Comparison of ENCODE assay signal across 8 cellular contexts in genomic region chr1:44730741-44731512, GRCh38. TPM values are rescaled to one million over a fixed set of nuclear protein-coding genes. Genes with fewer than 3 reads are reported as not detected.
DNase-seq lines count a peak whose midpoint lies in the region; ATAC-seq, FAIRE-seq and TF ChIP-seq lines count a peak whose summit lies in the region.

TSS of gene RNU5D-1 (minus strand) at chr1:44731170.

- peak; percentile 99 for DNase-seq in GM12865 (ENCODE audit: low read depth)
- peak; percentile 92 for DNase-seq in NCI-H1092 (lab: John Stamatoyannopoulos, UW)
- peak; percentile 89 for DNase-seq in SK-N-SH
- DNase-seq in activated naive CD8-positive, alpha-beta T cell treated with anti-CD3 and anti-CD28 coated beads for 36 hours = peak; percentile 88
- peak; percentile 93 for DNase-seq in Right ventricle myocardium inferior (ENCODE audit: missing footprints)
- DNase-seq in pancreas = peak; percentile 88 to 97 (median 93)
- peak; percentile 94 to 96 for DNase-seq in tibial artery

- ATAC-seq in HG02623 (IDR thresholded peaks at IDR 0.05; ENCODE audit: unreplicated experiment) (peak; percentile 59), Right ventricle myocardium inferior (peak; percentile 91), pancreas (peak; percentile 86 to 94 (median 91))

- H3F3A ChIP-seq in SK-N-SH (replicated peaks; ENCODE audit: insufficient read depth) = peaks cover 42% of the 10 kb centered on the region

- H3K27ac ChIP-seq in SK-N-SH (ENCODE audit: low read depth in 2 of 2, low read length in 1 of 2) (peak within 1 kb of the TSS; percentile 95 to 98), pancreas (peak within 1 kb of the TSS; percentile 75 to 94 (median 90)), tibial artery (peak within 1 kb of the TSS; percentile 77 to 80)

- peak within 1 kb of the TSS; percentile 60 for H2AFZ ChIP-seq in SK-N-SH (ENCODE audit: low read depth)

- H3K36me3 ChIP-seq in SK-N-SH (replicated peaks in 1 of 2; ENCODE audit: control insufficient read depth in 1 of 2, insufficient read depth in 2 of 2, low read length in 1 of 2) (no peaks in the 10 kb centered on the region), pancreas (no peaks in the 10 kb centered on the region), tibial artery (no peaks in the 10 kb centered on the region)

- intact Hi-C loops in Right ventricle myocardium inferior (cut with DNase I) (loop anchor here (2.0 kb wide), 1 partner anchor 572 kb away; no protein-coding TSS in a partner anchor), pancreas (cut with DNase I) (no loop called here), tibial artery (cut with DNase I; ENCODE audit: low total_unique reads) (loop anchor here (5.0 kb wide), 1 partner anchor 46 kb away; the partner anchor contains the start of gene RPS8)

- peak within 1 kb of the TSS; percentile 74 for H3K9ac ChIP-seq in SK-N-SH

- H3K9me3 Mint-ChIP-seq in activated naive CD8-positive, alpha-beta T cell treated with anti-CD3 and anti-CD28 coated beads for 36 hours = no peaks in the 10 kb centered on the region

- TF ChIP-seq RAD21 in SK-N-SH (IDR thresholded peaks at IDR 0.05; ENCODE audit: low read length) = peak; percentile 54

- POLR2A ChIA-PET in SK-N-SH (lab: Yijun Ruan, JAX) = interaction anchor here (0.6 to 1.9 kb wide), 9 partner anchors 45 to 572 kb away, joined by 3 to 16 read pairs (median 3); partner anchors contain the start of genes PLK3, RPS8 and UROD

- peaks cover 4% of the 10 kb centered on the region for H3K27me3 Mint-ChIP-seq in activated naive CD8-positive, alpha-beta T cell treated with anti-CD3 and anti-CD28 coated beads for 36 hours

- CTCF ChIA-PET in SK-N-SH (lab: Yijun Ruan, JAX) = interaction anchor here (0.6 to 5.7 kb wide), 29 partner anchors 11 to 731 kb away, joined by 3 to 52 read pairs (median 4); partner anchors contain the start of genes PLK3 and RPS8

- TF ChIP-seq CTCF in GM12865 (IDR thresholded peaks at IDR 0.05; ENCODE audit: insufficient read depth, low read depth, low read length, missing control alignments) = peak; percentile 82
- TF ChIP-seq CTCF in SK-N-SH (IDR thresholded peaks at IDR 0.05) = peak; percentile 94
- peak; percentile 73 to 83 (median 73) for TF ChIP-seq CTCF in pancreas (IDR thresholded peaks at IDR 0.05)
- TF ChIP-seq CTCF in tibial artery (IDR thresholded peaks at IDR 0.05) = peak; percentile 72 to 78

- peak within 1 kb of the TSS; percentile 26 for H3K4me2 ChIP-seq in SK-N-SH

- H3K4me1 Mint-ChIP-seq in activated naive CD8-positive, alpha-beta T cell treated with anti-CD3 and anti-CD28 coated beads for 36 hours = peaks cover 46% of the 10 kb centered on the region

- peaks cover 10% of the 10 kb centered on the region for H3K36me3 Mint-ChIP-seq in activated naive CD8-positive, alpha-beta T cell treated with anti-CD3 and anti-CD28 coated beads for 36 hours

- H3K27me3 ChIP-seq in SK-N-SH (ENCODE audit: insufficient read depth) = no peaks in the 10 kb centered on the region
- H3K27me3 ChIP-seq in pancreas = no peaks in the 10 kb centered on the region
- no peaks in the 10 kb centered on the region for H3K27me3 ChIP-seq in tibial artery

- H3K9me3 ChIP-seq in SK-N-SH (no peaks in the 10 kb centered on the region), pancreas (no peaks in the 10 kb centered on the region), tibial artery (no peaks in the 10 kb centered on the region)

- 1% methylated on average over 19 of the region's 19 CpGs for WGBS in SK-N-SH (ENCODE audit: low lambda C conversion rate)
- WGBS in pancreas, 2 donors = 1% methylated on average over 19 of the region's 19 CpGs

- H3K4me3 ChIP-seq in GM12865 (ENCODE audit: low read depth, low read length) (peak within 1 kb of the TSS; percentile 50), SK-N-SH (ENCODE audit: low read depth in 2 of 2, low read length in 1 of 2) (peak within 1 kb of the TSS; percentile 2 to 23; a peak in 2 of 4 replicates), pancreas (peak within 1 kb of the TSS in 2 of 4 donors; percentile 8 to 12), tibial artery (peak within 1 kb of the TSS; percentile 21 to 29)

- TF ChIP-seq EP300 in SK-N-SH (IDR thresholded peaks at IDR 0.05; ENCODE audit: borderline replicate concordance in 1 of 2, low read depth in 1 of 2, low read length in 1 of 2) = peak; percentile 51 to 69; a peak in 3 of 4 replicates

- H3K79me2 ChIP-seq in SK-N-SH (ENCODE audit: insufficient read depth) = no peaks in the 10 kb centered on the region

- H3K4me1 ChIP-seq in SK-N-SH (ENCODE audit: control insufficient read depth in 1 of 2, insufficient read depth in 2 of 2, low read depth in 1 of 2, low read length in 1 of 2) (no peaks in the 10 kb centered on the region), pancreas (peaks cover 0 to 7% (median 7%) of the 10 kb centered on the region in 3 donors), tibial artery (peaks cover 0 to 29% (median 5%) of the 10 kb centered on the region in 4 donors)

- H4K20me1 ChIP-seq in SK-N-SH (ENCODE audit: insufficient read depth) = no peaks in the 10 kb centered on the region

- H3K9me2 ChIP-seq in SK-N-SH = no peaks in the 10 kb centered on the region

- peak within 1 kb of the TSS; percentile 99 for H3K27ac Mint-ChIP-seq in activated naive CD8-positive, alpha-beta T cell treated with anti-CD3 and anti-CD28 coated beads for 36 hours

- H3K4me3 Mint-ChIP-seq in activated naive CD8-positive, alpha-beta T cell treated with anti-CD3 and anti-CD28 coated beads for 36 hours = peak within 1 kb of the TSS; percentile 67

- FAIRE-seq in pancreas (lab: Jason Lieb, UNC) = peak; percentile 47

TF ChIP-seq in SK-N-SH, 30 proteins besides CTCF, POLR2A, EP300 and RAD21 (continues in another document):
- 0 out of 2 replicates have a peak, but pooled peaks have one; percentile 46 for TF ChIP-seq FOXM1 (IDR thresholded peaks at IDR 0.05; ENCODE audit: low read depth)
- 0 out of 2 replicates have a peak, but pooled peaks have one; percentile 11 for TF ChIP-seq RXRA (IDR thresholded peaks at IDR 0.05; ENCODE audit: borderline replicate concordance, low read depth)
- peak; percentile 52; the same call in 1 of the 2 replicates for TF ChIP-seq ELF1 (IDR thresholded peaks at IDR 0.05)
- peak; percentile 70 for TF ChIP-seq PBX3 (IDR thresholded peaks at IDR 0.05)
- peak; percentile 30 for TF ChIP-seq NFIC (IDR thresholded peaks at IDR 0.05; ENCODE audit: borderline replicate concordance)
- TF ChIP-seq CHD2 (IDR thresholded peaks at IDR 0.05; ENCODE audit: low read length, partially characterized antibody) = peak; percentile 26
- TF ChIP-seq FOSL2 (IDR thresholded peaks at IDR 0.05; ENCODE audit: borderline replicate concordance, low read depth) = peak; percentile 81; the same call in 1 of the 2 replicates
- TF ChIP-seq, protein P1, sequence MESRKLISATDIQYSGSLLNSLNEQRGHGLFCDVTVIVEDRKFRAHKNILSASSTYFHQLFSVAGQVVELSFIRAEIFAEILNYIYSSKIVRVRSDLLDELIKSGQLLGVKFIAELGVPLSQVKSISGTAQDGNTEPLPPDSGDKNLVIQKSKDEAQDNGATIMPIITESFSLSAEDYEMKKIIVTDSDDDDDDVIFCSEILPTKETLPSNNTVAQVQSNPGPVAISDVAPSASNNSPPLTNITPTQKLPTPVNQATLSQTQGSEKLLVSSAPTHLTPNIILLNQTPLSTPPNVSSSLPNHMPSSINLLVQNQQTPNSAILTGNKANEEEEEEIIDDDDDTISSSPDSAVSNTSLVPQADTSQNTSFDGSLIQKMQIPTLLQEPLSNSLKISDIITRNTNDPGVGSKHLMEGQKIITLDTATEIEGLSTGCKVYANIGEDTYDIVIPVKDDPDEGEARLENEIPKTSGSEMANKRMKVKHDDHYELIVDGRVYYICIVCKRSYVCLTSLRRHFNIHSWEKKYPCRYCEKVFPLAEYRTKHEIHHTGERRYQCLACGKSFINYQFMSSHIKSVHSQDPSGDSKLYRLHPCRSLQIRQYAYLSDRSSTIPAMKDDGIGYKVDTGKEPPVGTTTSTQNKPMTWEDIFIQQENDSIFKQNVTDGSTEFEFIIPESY (IDR thresholded peaks at IDR 0.05; ENCODE audit: borderline replicate concordance, low read depth) = peak; percentile 91; the same call in 1 of the 2 replicates
- TF ChIP-seq MXI1 (IDR thresholded peaks at IDR 0.05; ENCODE audit: low read depth, low read length) = peak; percentile 51; the same call in 1 of the 2 replicates
- TF ChIP-seq YY1 (IDR thresholded peaks at IDR 0.05; ENCODE audit: low read depth) = no peak; the same call in 1 of the 2 replicates
- TF ChIP-seq TAF1 (IDR thresholded peaks at IDR 0.05; ENCODE audit: borderline replicate concordance, low read depth, low read length) = peak; percentile 16

RNA-seq across cellular contexts. Expression of gene RNU5D-1, which starts in this region (rescaled TPM):
- polyA plus RNA-seq in SK-N-SH (2012; rRNA removed) (not detected in 2 replicates), pancreas (not detected)
- not detected in 2 replicates for polyA plus RNA-seq in SK-N-SH (2012; cell fraction: cytosol; rRNA removed)
- not detected in 2 replicates for polyA plus RNA-seq in SK-N-SH (2012; cell fraction: nucleus; rRNA removed)
- not detected for total RNA-seq in activated naive CD8-positive, alpha-beta T cell treated with anti-CD3 and anti-CD28 coated beads for 36 hours
- total RNA-seq in Right ventricle myocardium inferior (not detected), pancreas (not detected)

Comparison
In these comparisons a context has a peak if more than half of its experiments do, and no peak if none do; other contexts are left out.
1. Peak in DNase-seq, H3K4me3 ChIP-seq, H3K27ac ChIP-seq, H3K9ac ChIP-seq and H3K4me2 ChIP-seq in SK-N-SH; RNA of the gene not detected or under 1 TPM.
2. Peak in DNase-seq in activated naive CD8-positive, alpha-beta T cell treated with anti-CD3 and anti-CD28 coated beads for 36 hours; RNA of the gene not detected or under 1 TPM.
3. Peak in DNase-seq and ATAC-seq in Right ventricle myocardium inferior; RNA of the gene not detected or under 1 TPM.
4. Peak in DNase-seq, ATAC-seq and H3K27ac ChIP-seq in pancreas; RNA of the gene not detected or under 1 TPM.
5. intact Hi-C loops: an anchor here in Right ventricle myocardium inferior (2.0 kb wide) and tibial artery (5.0 kb wide); none called in pancreas.